ENCODE assay signal across 8 cellular contexts in genomic region chr17:9905902-9906301, GRCh38. TPM values are rescaled to one million over a fixed set of nuclear protein-coding genes. Genes with fewer than 3 reads are reported as not detected.
DNase-seq lines count a peak whose midpoint lies in the region; ATAC-seq, FAIRE-seq and TF ChIP-seq lines count a peak whose summit lies in the region.

No MANE protein-coding gene starts in this region.

- H3K36me3 ChIP-seq in lower lobe of right lung: no peaks in the 10 kb centered on the region

- ATAC-seq in HG03521 (IDR thresholded peaks at IDR 0.05; ENCODE audit: unreplicated experiment) (peak; percentile 43), lower lobe of right lung (peak in 1 of 2 donors; percentile 42), HG02970 (IDR thresholded peaks at IDR 0.05; ENCODE audit: low FRiP score, unreplicated experiment) (no peak)

- no peak overlapping the region for H3K4me3 ChIP-seq in lower lobe of right lung

- no peaks in the 10 kb centered on the region for H3K9me3 ChIP-seq in lower lobe of right lung

- intact Hi-C loops in lower lobe of right lung (cut with DNase I): no loop called here

- H3K4me1 ChIP-seq in lower lobe of right lung: no peaks in the 10 kb centered on the region

- DNase-seq in GM03348 (ENCODE audit: low spot score) (peak; percentile 77), astrocyte of the hippocampus (ENCODE audit: low read depth, low spot score) (peak; percentile 35), lower lobe of right lung (no peak), dermis blood vessel endothelial cell (no peak), urothelium cell line (ENCODE audit: low spot score) (no peak), HPDE6-E6E7 (ENCODE audit: extremely low spot score) (no peak)

- peak; percentile 51 for TF ChIP-seq CTCF in lower lobe of right lung (IDR thresholded peaks at IDR 0.05)

- FAIRE-seq in urothelium cell line (lab: Jason Lieb, UNC): no peak

- no peak overlapping the region for H3K27ac ChIP-seq in lower lobe of right lung

- peaks cover 5% of the 10 kb centered on the region for H3K27me3 ChIP-seq in lower lobe of right lung (ENCODE audit: low read depth)

RNA-seq across cellular contexts. Expression of gene RCVRN, which starts 0.8 kb away (rescaled TPM):
- total RNA-seq in lower lobe of right lung (not detected), dermis blood vessel endothelial cell (not detected in 2 replicates)

Comparison
In these comparisons a context has a peak if more than half of its experiments do, and no peak if none do; other contexts are left out.
1. DNase-seq: peak in GM03348 (single experiment) and astrocyte of the hippocampus (single experiment); none in lower lobe of right lung (single experiment), dermis blood vessel endothelial cell (single experiment), urothelium cell line (single experiment) and HPDE6-E6E7 (single experiment).